ENCODE assay signal across 1 cellular context in genomic region chr17:63714550-63715277, GRCh38.
TF ChIP-seq lines count a peak whose summit lies in the region.

No MANE protein-coding gene starts in this region.

TF ChIP-seq in GM23338, 12 proteins besides CTCF, POLR2A, EP300 and RAD21:
- TF ChIP-seq ZNF114 (CRISPR knock-in tag; IDR thresholded peaks at IDR 0.05) (no peak), STAT1 (IDR thresholded peaks at IDR 0.05; ENCODE audit: unreplicated experiment) (no peak), JUNB (IDR thresholded peaks at IDR 0.05; ENCODE audit: unreplicated experiment) (no peak)
